Comparison of ENCODE assay signal across 8 cellular contexts in genomic region chr6:3455121-3455489, GRCh38. TPM values are rescaled to one million over a fixed set of nuclear protein-coding genes. Genes with fewer than 3 reads are reported as not detected.
DNase-seq lines count a peak whose midpoint lies in the region; ATAC-seq and TF ChIP-seq lines count a peak whose summit lies in the region.

No MANE protein-coding gene starts in this region.

- H3K4me3 Mint-ChIP-seq in CD4-positive, alpha-beta memory T cell, result no peak overlapping the region
- no peak overlapping the region for H3K4me3 Mint-ChIP-seq in naive thymus-derived CD8-positive, alpha-beta T cell

- peak; percentile 63 to 84 (median 76) for DNase-seq in CD4-positive, alpha-beta memory T cell
- DNase-seq in RKO (ENCODE audit: low spot score) (peak; percentile 12), coronary artery (ENCODE audit: low spot score) (no peak), NCI-H1694 (lab: John Stamatoyannopoulos, UW) (no peak)
- DNase-seq in naive thymus-derived CD8-positive, alpha-beta T cell, result peak in 7 of 10 donors; percentile 44 to 71 (median 65)

- no peak for TF ChIP-seq CTCF in coronary artery (IDR thresholded peaks at IDR 0.05)

- CTCF ChIA-PET in CD4-positive, alpha-beta memory T cell (lab: Charles Lee; ENCODE audit: partially characterized antibody), result no interaction called here

- intact Hi-C loops in CD4-positive, alpha-beta memory T cell (cut with micrococcal nuclease), result loop anchor here (5.0 to 10.0 kb wide), 7 partner anchors 277 to 693 kb away; partner anchors contain the start of genes ECI2, FAM50B and NQO2

- peaks cover 0 to 3% (median 0%) of the 10 kb centered on the region in 8 donors for H3K9me3 Mint-ChIP-seq in CD4-positive, alpha-beta memory T cell
- no peaks in the 10 kb centered on the region for H3K9me3 Mint-ChIP-seq in naive thymus-derived CD8-positive, alpha-beta T cell

- H3K36me3 ChIP-seq in CD4-positive, alpha-beta memory T cell (ENCODE audit: insufficient read depth, low read length), result no peaks in the 10 kb centered on the region

- peak overlapping the region; percentile 37 for H3K27ac ChIP-seq in CD4-positive, alpha-beta memory T cell (ENCODE audit: low read depth, low read length)
- no peak overlapping the region for H3K27ac ChIP-seq in coronary artery

- H3K27me3 Mint-ChIP-seq in CD4-positive, alpha-beta memory T cell, result peaks cover 3 to 9% of the 10 kb centered on the region in 2 donors
- H3K27me3 Mint-ChIP-seq in naive thymus-derived CD8-positive, alpha-beta T cell, result peaks cover 0 to 27% (median 4%) of the 10 kb centered on the region in 5 donors

- ATAC-seq in naive thymus-derived CD8-positive, alpha-beta T cell, result peak; percentile 31 to 86
- no peak for ATAC-seq in HG03378 (IDR thresholded peaks at IDR 0.05; ENCODE audit: unreplicated experiment)
- ATAC-seq in GM18520 (IDR thresholded peaks at IDR 0.05; ENCODE audit: unreplicated experiment), result no peak
- no peak for ATAC-seq in GM18498 (IDR thresholded peaks at IDR 0.05; ENCODE audit: unreplicated experiment)

- peaks cover 35% of the 10 kb centered on the region for H3K4me1 ChIP-seq in CD4-positive, alpha-beta memory T cell (ENCODE audit: insufficient read depth, low read length)

- POLR2A ChIA-PET in CD4-positive, alpha-beta memory T cell (lab: Charles Lee; ENCODE audit: partially characterized antibody), result interaction anchor here (0.8 to 1.0 kb wide), 2 partner anchors 99 to 196 kb away, joined by 3 read pairs; partner anchors contain the start of gene PSMG4
- POLR2A ChIA-PET in naive thymus-derived CD8-positive, alpha-beta T cell (lab: Charles Lee), result no interaction called here

- H3K4me1 Mint-ChIP-seq in CD4-positive, alpha-beta memory T cell, result peaks cover 6 to 19% (median 11%) of the 10 kb centered on the region in 4 donors
- peaks cover 5 to 13% (median 7%) of the 10 kb centered on the region in 4 donors for H3K4me1 Mint-ChIP-seq in naive thymus-derived CD8-positive, alpha-beta T cell

- peaks cover 6% of the 10 kb centered on the region for H3K27me3 ChIP-seq in CD4-positive, alpha-beta memory T cell (ENCODE audit: insufficient read depth, low read length)

- no peaks in the 10 kb centered on the region for H3K9me3 ChIP-seq in CD4-positive, alpha-beta memory T cell (ENCODE audit: control insufficient read depth in 1 of 2, low read length in 2 of 2)

- H3K4me3 ChIP-seq in CD4-positive, alpha-beta memory T cell (ENCODE audit: low read length in 2 of 2), result peak overlapping the region; percentile 55 to 67
- peak overlapping the region; percentile 76 for H3K4me3 ChIP-seq in coronary artery

- peaks cover 0 to 3% of the 10 kb centered on the region in 2 donors for H3K36me3 Mint-ChIP-seq in CD4-positive, alpha-beta memory T cell
- H3K36me3 Mint-ChIP-seq in naive thymus-derived CD8-positive, alpha-beta T cell, result no peaks in the 10 kb centered on the region

- no peak overlapping the region for H3K27ac Mint-ChIP-seq in CD4-positive, alpha-beta memory T cell
- H3K27ac Mint-ChIP-seq in naive thymus-derived CD8-positive, alpha-beta T cell, result no peak overlapping the region

RNA-seq across cellular contexts. Expression of gene SLC22A23, which starts 1.7 kb away (rescaled TPM):
- total RNA-seq in CD4-positive, alpha-beta memory T cell, result 10 to 100 TPM in 1 of 2 experiments, 1 to 10 TPM in 1; 7.9 to 12.5 TPM
- polyA plus RNA-seq in CD4-positive, alpha-beta memory T cell, result 1 to 10 TPM in 1 of 2 donors, under 1 TPM in 1; 0.32 to 3.4 TPM
- 1 to 10 TPM; 5.0 to 5.6 TPM for total RNA-seq in naive thymus-derived CD8-positive, alpha-beta T cell
- polyA plus RNA-seq in naive thymus-derived CD8-positive, alpha-beta T cell, result 1 to 10 TPM in 1 of 3 donors, under 1 TPM in 2; 0.36 to 2.8 (median 0.50) TPM

Comparison
In these comparisons a context has a peak if more than half of its experiments do, and no peak if none do; other contexts are left out.
1. DNase-seq: peak in CD4-positive, alpha-beta memory T cell (5 of 5), RKO (single experiment) and naive thymus-derived CD8-positive, alpha-beta T cell (7 of 10); none in coronary artery (single experiment) and NCI-H1694 (single experiment).
2. ATAC-seq: peak in naive thymus-derived CD8-positive, alpha-beta T cell (2 of 2); none in HG03378 (single experiment), GM18520 (single experiment) and GM18498 (single experiment).